8 cellular contexts compared by ENCODE assay signal in the genomic region with DNA sequence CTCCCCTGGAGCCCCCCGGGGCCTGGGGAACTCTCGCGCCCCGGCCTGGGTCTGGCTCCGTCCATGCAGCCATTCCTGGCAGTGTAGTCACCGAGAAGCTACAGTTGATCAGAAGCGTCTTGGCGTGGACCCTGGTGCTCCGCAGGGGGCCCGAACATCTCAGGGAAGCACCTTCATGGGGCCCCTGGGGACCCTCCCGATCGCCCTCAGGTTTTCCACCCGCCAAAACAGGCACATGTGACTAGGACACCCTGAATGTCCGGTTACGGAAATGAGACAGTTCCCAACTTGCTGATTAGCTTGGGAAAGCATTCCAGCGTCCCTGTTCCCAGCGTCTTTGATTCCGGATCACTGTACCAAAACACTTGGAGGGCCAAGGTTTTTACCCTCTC. TPM values are rescaled to one million over a fixed set of nuclear protein-coding genes. Genes with fewer than 3 reads are reported as not detected.
DNase-seq lines count a peak whose midpoint lies in the region; ATAC-seq and TF ChIP-seq lines count a peak whose summit lies in the region.

No MANE protein-coding gene starts in this region.

- TF ChIP-seq CTCF in choroid plexus epithelial cell (conservative IDR thresholded peaks at IDR 0.05; ENCODE audit: low read depth, low read length): no peak
- no peak for TF ChIP-seq CTCF in liver (IDR thresholded peaks at IDR 0.05; ENCODE audit: low read depth, low read length, missing input control)

- peak overlapping the region; percentile 93 to 97 for H3K9ac ChIP-seq in liver (ENCODE audit: low read depth in 1 of 2, low read length in 2 of 2)

- ATAC-seq in GM18511 (IDR thresholded peaks at IDR 0.05; ENCODE audit: unreplicated experiment) (peak; percentile 35), HG03175 (IDR thresholded peaks at IDR 0.05; ENCODE audit: unreplicated experiment) (peak; percentile 21)
- peak; percentile 46 for ATAC-seq in stimulated activated effector memory CD8-positive, alpha-beta T cell treated with anti-CD3 and anti-CD28 coated beads, Interleukin-12 subunit alpha, Interleukin-12 subunit beta, amount 100 ng/mL, for 72 hours

- H3K4me3 Mint-ChIP-seq in stimulated activated effector memory CD8-positive, alpha-beta T cell treated with anti-CD3 and anti-CD28 coated beads, Interleukin-12 subunit alpha, Interleukin-12 subunit beta, amount 100 ng/mL, for 72 hours: peak overlapping the region; percentile 80

- no peaks in the 10 kb centered on the region for H3K27me3 ChIP-seq in liver (ENCODE audit: control insufficient read depth in 4 of 4, insufficient read depth in 4 of 4, low read length in 3 of 4)

- peaks cover 28% of the 10 kb centered on the region for H3K36me3 Mint-ChIP-seq in stimulated activated effector memory CD8-positive, alpha-beta T cell treated with anti-CD3 and anti-CD28 coated beads, Interleukin-12 subunit alpha, Interleukin-12 subunit beta, amount 100 ng/mL, for 72 hours

- peak; percentile 29 for DNase-seq in AG08395 (ENCODE audit: low spot score)
- DNase-seq in SHP77 treated with DMSO at 0.1 percent for 48 hours (lab: John Stamatoyannopoulos, UW): peak; percentile 39
- peak; percentile 33 for DNase-seq in choroid plexus epithelial cell (ENCODE audit: low read depth)
- peak in 1 of 2 donors; percentile 29 for DNase-seq in stimulated activated effector memory CD8-positive, alpha-beta T cell treated with anti-CD3 and anti-CD28 coated beads, Interleukin-12 subunit alpha, Interleukin-12 subunit beta, amount 100 ng/mL, for 72 hours (ENCODE audit: low spot score in 2 of 2)
- DNase-seq in NOMO-1 treated with DMSO at 0.1 percent for 48 hours (lab: John Stamatoyannopoulos, UW; ENCODE audit: unreplicated experiment): no peak

- H3K27ac Mint-ChIP-seq in stimulated activated effector memory CD8-positive, alpha-beta T cell treated with anti-CD3 and anti-CD28 coated beads, Interleukin-12 subunit alpha, Interleukin-12 subunit beta, amount 100 ng/mL, for 72 hours: peak overlapping the region; percentile 98

- H3K9me3 Mint-ChIP-seq in stimulated activated effector memory CD8-positive, alpha-beta T cell treated with anti-CD3 and anti-CD28 coated beads, Interleukin-12 subunit alpha, Interleukin-12 subunit beta, amount 100 ng/mL, for 72 hours: no peaks in the 10 kb centered on the region

- peaks cover 2 to 10% (median 5%) of the 10 kb centered on the region in 4 donors for H3K4me1 ChIP-seq in liver (ENCODE audit: control insufficient read depth in 4 of 4, insufficient read depth in 4 of 4, low read length in 3 of 4)

- peak overlapping the region; percentile 74 for H3K4me3 ChIP-seq in choroid plexus epithelial cell (ENCODE audit: low read depth, low read length)
- H3K4me3 ChIP-seq in liver (ENCODE audit: low read depth in 1 of 3, low read length in 3 of 3): peak overlapping the region; percentile 83 to 90 (median 85)

- H3K4me1 Mint-ChIP-seq in stimulated activated effector memory CD8-positive, alpha-beta T cell treated with anti-CD3 and anti-CD28 coated beads, Interleukin-12 subunit alpha, Interleukin-12 subunit beta, amount 100 ng/mL, for 72 hours: peaks cover 9% of the 10 kb centered on the region

- no peaks in the 10 kb centered on the region for H3K9me3 ChIP-seq in liver (ENCODE audit: control insufficient read depth in 4 of 4, low read length in 3 of 4)

- WGBS in liver: under 1% methylated on average over 18 of the region's 18 CpGs

- peaks cover 0 to 4% (median 3%) of the 10 kb centered on the region in 4 donors for H3K36me3 ChIP-seq in liver (ENCODE audit: control insufficient read depth in 4 of 4, insufficient read depth in 3 of 4, low read depth in 1 of 4, low read length in 3 of 4)

- no peak for TF ChIP-seq RAD21 in liver (IDR thresholded peaks at IDR 0.05)

- peak overlapping the region; percentile 91 to 95 for H3K27ac ChIP-seq in liver (ENCODE audit: low read depth in 1 of 2, low read length in 2 of 2)

TF ChIP-seq in liver, 16 proteins besides CTCF, POLR2A, EP300 and RAD21:
- peak in 1 of 2 donors; percentile 6 for TF ChIP-seq GABPA (IDR thresholded peaks at IDR 0.05 in 1 of 2, conservative IDR thresholded peaks at IDR 0.05 in 1 of 2)
- TF ChIP-seq, protein P1, sequence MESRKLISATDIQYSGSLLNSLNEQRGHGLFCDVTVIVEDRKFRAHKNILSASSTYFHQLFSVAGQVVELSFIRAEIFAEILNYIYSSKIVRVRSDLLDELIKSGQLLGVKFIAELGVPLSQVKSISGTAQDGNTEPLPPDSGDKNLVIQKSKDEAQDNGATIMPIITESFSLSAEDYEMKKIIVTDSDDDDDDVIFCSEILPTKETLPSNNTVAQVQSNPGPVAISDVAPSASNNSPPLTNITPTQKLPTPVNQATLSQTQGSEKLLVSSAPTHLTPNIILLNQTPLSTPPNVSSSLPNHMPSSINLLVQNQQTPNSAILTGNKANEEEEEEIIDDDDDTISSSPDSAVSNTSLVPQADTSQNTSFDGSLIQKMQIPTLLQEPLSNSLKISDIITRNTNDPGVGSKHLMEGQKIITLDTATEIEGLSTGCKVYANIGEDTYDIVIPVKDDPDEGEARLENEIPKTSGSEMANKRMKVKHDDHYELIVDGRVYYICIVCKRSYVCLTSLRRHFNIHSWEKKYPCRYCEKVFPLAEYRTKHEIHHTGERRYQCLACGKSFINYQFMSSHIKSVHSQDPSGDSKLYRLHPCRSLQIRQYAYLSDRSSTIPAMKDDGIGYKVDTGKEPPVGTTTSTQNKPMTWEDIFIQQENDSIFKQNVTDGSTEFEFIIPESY (IDR thresholded peaks at IDR 0.05): no peak
- TF ChIP-seq, protein P2, sequence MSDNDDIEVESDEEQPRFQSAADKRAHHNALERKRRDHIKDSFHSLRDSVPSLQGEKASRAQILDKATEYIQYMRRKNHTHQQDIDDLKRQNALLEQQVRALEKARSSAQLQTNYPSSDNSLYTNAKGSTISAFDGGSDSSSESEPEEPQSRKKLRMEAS (IDR thresholded peaks at IDR 0.05): peak; percentile 28
TF ChIP-seq in liver: peak in this region for 2.

RNA-seq across cellular contexts. Expression of a gene that starts 0.5 kb away (rescaled TPM):
- 1 to 10 TPM; 7.7 to 8.8 TPM for total RNA-seq in liver
- polyA plus RNA-seq in liver: 1 to 10 TPM; 5.6 to 6.7 TPM

RNA-seq across cellular contexts. Expression of a gene that starts 21.4 kb away (rescaled TPM):
- 10 to 100 TPM in 1 of 2 donors, 1 to 10 TPM in 1; 7.3 to 11.8 TPM for total RNA-seq in liver
- polyA plus RNA-seq in liver: 1 to 10 TPM; 3.7 to 6.0 TPM

RNA-seq across cellular contexts. Expression of a gene that starts 55.3 kb away (rescaled TPM):
- total RNA-seq in liver: 10 to 100 TPM in 1 of 2 donors, 1 to 10 TPM in 1; 1.3 to 10.7 TPM
- under 1 TPM; 0.72 to 0.78 TPM for polyA plus RNA-seq in liver
